In the genomic region with DNA sequence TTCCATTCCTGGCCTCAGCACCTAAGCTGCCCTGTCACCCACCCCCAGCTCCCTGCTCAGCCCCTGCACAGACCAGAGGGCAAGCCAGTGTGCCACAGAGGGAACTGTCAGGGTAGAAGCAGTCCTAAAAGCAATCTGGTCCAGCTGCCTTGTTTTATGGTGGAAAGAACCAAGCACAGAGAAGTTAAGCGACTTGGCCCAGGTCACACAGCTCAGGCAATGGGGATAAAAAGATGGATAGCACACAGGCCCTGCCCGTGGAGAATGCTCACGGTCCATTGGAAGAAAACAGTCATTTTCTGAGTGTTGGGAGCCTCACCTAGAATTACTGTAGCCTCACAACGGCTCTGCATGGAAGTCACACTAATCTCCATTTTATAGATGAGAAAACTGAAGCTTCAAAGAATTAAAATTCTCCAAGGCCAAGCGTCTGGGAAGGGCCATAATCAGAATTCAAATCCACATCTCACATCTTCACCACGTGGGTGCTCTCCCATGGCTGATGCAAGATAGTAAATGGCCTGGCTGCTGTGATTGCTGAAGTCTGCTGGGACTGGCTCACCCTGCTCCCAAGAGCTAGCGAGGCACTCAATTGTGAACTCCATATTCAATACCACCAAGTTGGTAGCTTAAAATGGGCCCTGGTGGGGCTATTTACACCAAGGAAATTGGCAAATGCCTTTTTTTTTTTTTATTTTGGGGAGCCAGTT, we compare ENCODE assay signal across 1 cellular context.
TF ChIP-seq lines count a peak whose summit lies in the region.

No MANE protein-coding gene starts in this region.

TF ChIP-seq in A549, 52 proteins besides CTCF, POLR2A, EP300 and RAD21 (continued from another document):
- TF ChIP-seq, protein P1, sequence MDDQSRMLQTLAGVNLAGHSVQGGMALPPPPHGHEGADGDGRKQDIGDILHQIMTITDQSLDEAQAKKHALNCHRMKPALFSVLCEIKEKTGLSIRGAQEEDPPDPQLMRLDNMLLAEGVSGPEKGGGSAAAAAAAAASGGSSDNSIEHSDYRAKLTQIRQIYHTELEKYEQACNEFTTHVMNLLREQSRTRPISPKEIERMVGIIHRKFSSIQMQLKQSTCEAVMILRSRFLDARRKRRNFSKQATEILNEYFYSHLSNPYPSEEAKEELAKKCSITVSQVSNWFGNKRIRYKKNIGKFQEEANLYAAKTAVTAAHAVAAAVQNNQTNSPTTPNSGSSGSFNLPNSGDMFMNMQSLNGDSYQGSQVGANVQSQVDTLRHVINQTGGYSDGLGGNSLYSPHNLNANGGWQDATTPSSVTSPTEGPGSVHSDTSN (IDR thresholded peaks at IDR 0.05) = no peak
- TF ChIP-seq EHMT2 (IDR thresholded peaks at IDR 0.05; ENCODE audit: low read depth) (no peak), FOXS1 (CRISPR knock-in tag; IDR thresholded peaks at IDR 0.05) (no peak), MAX (IDR thresholded peaks at IDR 0.05) (no peak)
- TF ChIP-seq, protein P2, sequence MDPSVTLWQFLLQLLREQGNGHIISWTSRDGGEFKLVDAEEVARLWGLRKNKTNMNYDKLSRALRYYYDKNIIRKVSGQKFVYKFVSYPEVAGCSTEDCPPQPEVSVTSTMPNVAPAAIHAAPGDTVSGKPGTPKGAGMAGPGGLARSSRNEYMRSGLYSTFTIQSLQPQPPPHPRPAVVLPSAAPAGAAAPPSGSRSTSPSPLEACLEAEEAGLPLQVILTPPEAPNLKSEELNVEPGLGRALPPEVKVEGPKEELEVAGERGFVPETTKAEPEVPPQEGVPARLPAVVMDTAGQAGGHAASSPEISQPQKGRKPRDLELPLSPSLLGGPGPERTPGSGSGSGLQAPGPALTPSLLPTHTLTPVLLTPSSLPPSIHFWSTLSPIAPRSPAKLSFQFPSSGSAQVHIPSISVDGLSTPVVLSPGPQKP (IDR thresholded peaks at IDR 0.05; ENCODE audit: low read depth, low read length) = no peak
